In the genomic region with DNA sequence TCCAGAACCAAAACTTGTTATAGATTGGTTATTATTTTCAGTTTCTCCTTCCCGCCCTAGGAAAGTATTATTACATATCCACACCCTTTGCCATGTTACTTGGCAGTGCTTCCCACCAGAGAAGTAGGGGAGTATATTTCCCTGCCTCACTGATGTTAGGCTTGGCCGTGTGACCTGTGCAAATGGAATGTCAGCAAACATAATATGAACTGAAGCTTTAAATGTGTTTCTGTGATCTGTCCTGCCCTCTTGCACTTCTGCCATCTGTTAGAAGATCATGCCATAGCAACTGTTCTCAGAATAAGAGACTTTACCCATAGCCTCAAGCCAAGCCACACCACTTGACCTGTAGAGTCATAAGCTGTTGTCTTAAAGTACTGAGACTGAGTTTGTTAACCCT, we compare ENCODE assay signal across 1 cellular context.
TF ChIP-seq lines count a peak whose summit lies in the region.

No MANE protein-coding gene starts in this region.

TF ChIP-seq in IMR-90, 13 proteins besides CTCF, POLR2A, EP300 and RAD21:
- TF ChIP-seq FOS (IDR thresholded peaks at IDR 0.05; ENCODE audit: low read depth, low read length) (0 out of 2 replicates have a peak, but pooled peaks have one; percentile 7), NFE2L2 (IDR thresholded peaks at IDR 0.05; ENCODE audit: low read depth, low read length) (no peak), BHLHE40 (IDR thresholded peaks at IDR 0.05; ENCODE audit: low read depth, low read length) (no peak), MAZ (IDR thresholded peaks at IDR 0.05; ENCODE audit: borderline replicate concordance, low read depth, low read length) (no peak), RFX5 (IDR thresholded peaks at IDR 0.05; ENCODE audit: low read depth, low read length) (no peak), CHD1 (IDR thresholded peaks at IDR 0.05; ENCODE audit: low read depth, low read length) (no peak), SMC3 (IDR thresholded peaks at IDR 0.05; ENCODE audit: low read depth, low read length) (no peak), MXI1 (IDR thresholded peaks at IDR 0.05; ENCODE audit: borderline replicate concordance, low read depth, low read length) (no peak)
- TF ChIP-seq, protein P1, sequence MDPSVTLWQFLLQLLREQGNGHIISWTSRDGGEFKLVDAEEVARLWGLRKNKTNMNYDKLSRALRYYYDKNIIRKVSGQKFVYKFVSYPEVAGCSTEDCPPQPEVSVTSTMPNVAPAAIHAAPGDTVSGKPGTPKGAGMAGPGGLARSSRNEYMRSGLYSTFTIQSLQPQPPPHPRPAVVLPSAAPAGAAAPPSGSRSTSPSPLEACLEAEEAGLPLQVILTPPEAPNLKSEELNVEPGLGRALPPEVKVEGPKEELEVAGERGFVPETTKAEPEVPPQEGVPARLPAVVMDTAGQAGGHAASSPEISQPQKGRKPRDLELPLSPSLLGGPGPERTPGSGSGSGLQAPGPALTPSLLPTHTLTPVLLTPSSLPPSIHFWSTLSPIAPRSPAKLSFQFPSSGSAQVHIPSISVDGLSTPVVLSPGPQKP (IDR thresholded peaks at IDR 0.05; ENCODE audit: borderline replicate concordance, low read depth, low read length) = no peak
